In the genomic region with DNA sequence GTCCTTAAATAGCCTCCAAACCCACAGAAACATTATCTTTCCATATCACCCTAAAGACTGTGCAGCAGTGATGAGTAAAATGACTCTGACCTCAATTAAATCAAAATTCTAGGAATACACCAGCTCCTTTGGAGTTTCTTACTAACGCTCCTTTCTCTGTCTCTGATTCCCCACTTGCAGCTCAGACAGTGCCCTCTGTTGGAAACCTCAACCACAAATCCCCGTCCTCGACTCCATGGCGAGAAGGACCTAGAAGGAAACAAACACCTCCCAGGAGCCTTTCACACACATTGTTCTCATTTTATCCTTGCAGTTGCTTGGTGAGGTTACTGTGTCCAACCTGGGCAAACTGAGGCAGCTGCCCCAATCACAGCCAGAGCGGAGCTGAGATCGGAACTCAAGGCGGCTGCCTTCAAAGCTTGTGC, we compare ENCODE assay signal across 8 cellular contexts. TPM values are rescaled to one million over a fixed set of nuclear protein-coding genes. Genes with fewer than 3 reads are reported as not detected.
A peak's percentile ranks its signal among the peaks of the same experiment; 100 is the strongest.
DNase-seq lines count a peak whose midpoint lies in the region; ATAC-seq and TF ChIP-seq lines count a peak whose summit lies in the region.

No MANE protein-coding gene starts in this region.

- POLR2A ChIA-PET in Panc1 (lab: Charles Lee) = no interaction called here

- no peaks in the 10 kb centered on the region for H3K4me1 ChIP-seq in DND-41 (ENCODE audit: insufficient read depth, low read length)
- peaks cover 44% of the 10 kb centered on the region for H3K4me1 ChIP-seq in Panc1 (ENCODE audit: control insufficient read depth, insufficient read depth, low read length)
- peaks cover 0 to 2% of the 10 kb centered on the region in 2 donors for H3K4me1 ChIP-seq in neuronal stem cell (ENCODE audit: control insufficient read depth in 2 of 2, insufficient read depth in 1 of 2, low read depth in 1 of 2, low read length in 2 of 2)

- no peak overlapping the region for H3K23ac ChIP-seq in neuronal stem cell (ENCODE audit: low read depth, low read length, poor library complexity)

- no peaks in the 10 kb centered on the region for H3K36me3 ChIP-seq in DND-41 (ENCODE audit: insufficient read depth, low read length)
- no peaks in the 10 kb centered on the region for H3K36me3 ChIP-seq in Panc1 (ENCODE audit: control insufficient read depth, insufficient read depth, low read length)
- H3K36me3 ChIP-seq in neuronal stem cell (replicated peaks in 1 of 2; ENCODE audit: control insufficient read depth in 2 of 2, insufficient read depth in 2 of 2, low read length in 2 of 2) = no peaks in the 10 kb centered on the region

- ATAC-seq in DND-41 (ENCODE audit: insufficient read depth, low read depth) (no peak), Panc1 (peak; percentile 64), GM18511 (IDR thresholded peaks at IDR 0.05; ENCODE audit: unreplicated experiment) (no peak), GM19324 (IDR thresholded peaks at IDR 0.05; ENCODE audit: low FRiP score, unreplicated experiment) (no peak)

- no peak overlapping the region for H3K4ac ChIP-seq in neuronal stem cell (ENCODE audit: low read length)

- no CpG with 5 or more reads among the region's 7 CpGs for WGBS in neuronal stem cell (ENCODE audit: extremely low coverage in 2 of 2, insufficient read length in 2 of 2, insufficient replicate concordance in 1 of 2), 2 donors

- H3K4me2 ChIP-seq in DND-41 (ENCODE audit: insufficient read depth, low read length) (no peak overlapping the region), neuronal stem cell (ENCODE audit: insufficient read depth, low read length, poor library complexity, severe bottlenecking) (no peak overlapping the region)

- H3K27ac ChIP-seq in DND-41 (ENCODE audit: low read length) (no peak overlapping the region), Panc1 (ENCODE audit: low read length) (peak overlapping the region; percentile 88), neuronal stem cell (replicated peaks; ENCODE audit: low read length) (no peak overlapping the region)

- no peak overlapping the region for H2BK5ac ChIP-seq in neuronal stem cell (ENCODE audit: low read length)

- in situ Hi-C loops in Panc1 (cut with HindIII; ENCODE audit: low pct_unique_long_range_greater_than_20kb, low sequenced_read_pairs) = no loop called here

- no peaks in the 10 kb centered on the region; the same call in 1 of the 2 replicates for H4K20me1 ChIP-seq in DND-41 (ENCODE audit: insufficient read depth, low read length)

- no peak overlapping the region for H2BK12ac ChIP-seq in neuronal stem cell (ENCODE audit: low read length)

- H2AFZ ChIP-seq in DND-41 (ENCODE audit: low read depth, low read length) (no peak overlapping the region), neuronal stem cell (ENCODE audit: low read length) (peak overlapping the region; percentile 51)

- intact Hi-C loops in Panc1 (cut with micrococcal nuclease; ENCODE audit: unreplicated experiment) = no loop called here

- H3K9ac ChIP-seq in DND-41 (ENCODE audit: low read depth, low read length) (no peak overlapping the region), neuronal stem cell (ENCODE audit: low read depth, low read length, poor library complexity) (no peak overlapping the region)

- BruUV-seq in Panc1 (replicated peaks; lab: Mats Ljungman, UMichigan) = no TSS peak

- CTCF ChIA-PET in Panc1 (lab: Charles Lee) = interaction anchor here (0.6 to 0.7 kb wide), 2 partner anchors 22 to 31 kb away, joined by 3 read pairs; a partner anchor contains a TSS

- H2BK120ac ChIP-seq in neuronal stem cell (ENCODE audit: low read depth, low read length) = no peak overlapping the region

- no peak overlapping the region for H3K18ac ChIP-seq in neuronal stem cell (ENCODE audit: low read length)

- H3K4me3 ChIP-seq in DND-41 (ENCODE audit: low read depth in 1 of 2, low read length in 2 of 2) = no peak overlapping the region
- no peak overlapping the region for H3K4me3 ChIP-seq in Panc1 (ENCODE audit: low read depth in 2 of 2, low read length in 2 of 2)
- H3K4me3 ChIP-seq in fibroblast of villous mesenchyme (ENCODE audit: low read depth, low read length) = no peak overlapping the region
- no peak overlapping the region for H3K4me3 ChIP-seq in neuronal stem cell (ENCODE audit: low read length in 2 of 2)

- TF ChIP-seq CTCF in DND-41 (IDR thresholded peaks at IDR 0.05; ENCODE audit: borderline replicate concordance, extremely low read depth, low read length, poor library complexity, severe bottlenecking) (peak; percentile 19), Panc1 (IDR thresholded peaks at IDR 0.05) (peak; percentile 38), fibroblast of villous mesenchyme (IDR thresholded peaks at IDR 0.05; ENCODE audit: insufficient read depth, low read depth, low read length) (peak; percentile 72)

- H4K8ac ChIP-seq in neuronal stem cell (ENCODE audit: low read depth, low read length) = no peak overlapping the region

- DNase-seq in DND-41 = no peak
- no peak for DNase-seq in Panc1 (ENCODE audit: low read depth, low spot score)
- peak; percentile 80 for DNase-seq in fibroblast of villous mesenchyme (ENCODE audit: low read depth)
- no peak for DNase-seq in neuronal stem cell (ENCODE audit: low spot score)
- no peak for DNase-seq in NCI-H1436 (lab: John Stamatoyannopoulos, UW)
- DNase-seq in NCI-H1694 (lab: John Stamatoyannopoulos, UW) = no peak

- no peak overlapping the region for H2BK15ac ChIP-seq in neuronal stem cell (ENCODE audit: low read length)

- H3K27me3 ChIP-seq in DND-41 (ENCODE audit: insufficient read depth, low read length, poor library complexity) (peaks cover 14% of the 10 kb centered on the region), Panc1 (ENCODE audit: control insufficient read depth, insufficient read depth, low read length) (no peaks in the 10 kb centered on the region), neuronal stem cell (ENCODE audit: control insufficient read depth in 3 of 3, insufficient read depth in 3 of 3, low read depth in 1 of 3, low read length in 3 of 3) (peaks cover 0 to 23% (median 0%) of the 10 kb centered on the region in 3 experiments)

- no peak overlapping the region for H3K14ac ChIP-seq in neuronal stem cell (ENCODE audit: low read length)

- H3K79me1 ChIP-seq in neuronal stem cell (ENCODE audit: low read depth, low read length) = no peaks in the 10 kb centered on the region

- H2AK5ac ChIP-seq in neuronal stem cell (ENCODE audit: low read depth, low read length) = no peak overlapping the region

- H3K79me2 ChIP-seq in DND-41 (ENCODE audit: insufficient read depth, low read length) = no peaks in the 10 kb centered on the region

- no peak overlapping the region for H4K91ac ChIP-seq in neuronal stem cell (ENCODE audit: low read depth, low read length, poor library complexity)

- H3K9me3 ChIP-seq in DND-41 (ENCODE audit: insufficient read depth, low read length, severe bottlenecking) (no peaks in the 10 kb centered on the region), Panc1 (ENCODE audit: control insufficient read depth, insufficient read depth, low read depth, low read length) (no peaks in the 10 kb centered on the region), neuronal stem cell (replicated peaks in 1 of 2; ENCODE audit: control insufficient read depth in 2 of 2, insufficient read depth in 1 of 2, low read depth in 1 of 2, low read length in 2 of 2) (no peaks in the 10 kb centered on the region)

RNA-seq across cellular contexts. Expression of a gene that starts 17.7 kb away (rescaled TPM):
- total RNA-seq in Panc1 (2021; ENCODE audit: unreplicated experiment) (132 TPM), fibroblast of villous mesenchyme (1.6 and 6.5 TPM in 2 replicates)
- polyA plus RNA-seq in Panc1 (2012; ENCODE audit: insufficient read length) = 11.2 TPM
- 9.2 TPM for polyA plus RNA-seq in neuronal stem cell (2013, experiment 1 of 2)
- 10.3 TPM for polyA plus RNA-seq in neuronal stem cell (2013, experiment 2 of 2)

RNA-seq across cellular contexts. Expression of a gene that starts 22.3 kb away (rescaled TPM):
- total RNA-seq in Panc1 (2021; ENCODE audit: unreplicated experiment) (92.5 TPM), fibroblast of villous mesenchyme (28.1 and 29.3 TPM in 2 replicates)
- 97.9 TPM for polyA plus RNA-seq in Panc1 (2012; ENCODE audit: insufficient read length)
- polyA plus RNA-seq in neuronal stem cell (2013, experiment 1 of 2) = 2.5 TPM
- 2.3 TPM for polyA plus RNA-seq in neuronal stem cell (2013, experiment 2 of 2)

Comparison
In these comparisons a context has a peak if more than half of its experiments do, and no peak if none do; other contexts are left out.
1. CTCF ChIP-seq: peak in every context shown above with its lines; median percentile 72 in fibroblast of villous mesenchyme; 38 in Panc1; 19 in DND-41.
2. RNA of a gene that starts 17.7 kb away (total RNA-seq): 132 TPM in Panc1 (single experiment); 1.6 to 6.5 TPM in fibroblast of villous mesenchyme; every median in the first group is over 10 times any median in the second.